ENCODE assay signal across 1 cellular context in the genomic region with DNA sequence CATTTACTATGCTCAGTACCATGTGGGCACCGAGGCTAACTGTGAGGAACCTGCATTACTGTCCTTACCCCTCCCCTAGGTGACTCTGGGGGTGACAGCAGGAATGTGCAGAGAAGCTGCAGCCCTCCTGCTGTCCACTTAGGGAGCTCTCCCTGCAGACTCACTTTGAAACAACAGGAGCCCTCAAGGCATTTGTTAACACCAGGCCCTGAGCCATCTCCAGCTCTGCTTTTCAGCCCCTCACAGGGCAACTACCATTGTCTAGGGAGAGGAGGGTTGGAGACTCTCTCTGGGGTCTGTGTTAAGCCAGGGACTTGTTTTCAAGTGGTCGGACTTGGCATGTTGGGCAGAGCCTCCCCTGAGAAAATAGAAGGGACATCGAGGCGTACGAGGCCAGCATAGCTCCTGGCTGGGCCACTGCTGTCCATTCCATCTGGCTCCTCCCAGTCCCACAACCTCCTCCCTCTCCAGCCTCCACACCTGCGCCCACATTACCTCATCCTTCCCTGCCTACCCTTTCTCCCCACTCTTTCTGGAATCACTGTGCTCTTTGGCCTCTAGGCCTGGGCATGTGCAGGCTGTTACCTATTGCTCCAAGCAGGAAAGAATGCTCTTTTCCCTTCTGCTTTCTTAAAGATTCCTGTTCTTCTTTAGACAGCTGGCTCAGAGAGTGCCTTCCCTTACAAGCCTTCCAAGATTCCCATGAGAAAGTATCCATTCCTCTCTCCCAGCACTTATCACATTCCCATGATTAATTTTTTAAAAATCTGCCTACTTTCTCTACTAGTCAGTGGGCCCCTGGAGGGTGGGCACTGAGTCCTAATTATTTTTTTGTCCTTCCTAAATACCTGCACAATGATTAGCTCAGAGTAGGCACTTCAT.
TF ChIP-seq lines count a peak whose summit lies in the region.

No MANE protein-coding gene starts in this region.

TF ChIP-seq in liver, 16 proteins besides CTCF, POLR2A, EP300 and RAD21:
- TF ChIP-seq, protein P1, sequence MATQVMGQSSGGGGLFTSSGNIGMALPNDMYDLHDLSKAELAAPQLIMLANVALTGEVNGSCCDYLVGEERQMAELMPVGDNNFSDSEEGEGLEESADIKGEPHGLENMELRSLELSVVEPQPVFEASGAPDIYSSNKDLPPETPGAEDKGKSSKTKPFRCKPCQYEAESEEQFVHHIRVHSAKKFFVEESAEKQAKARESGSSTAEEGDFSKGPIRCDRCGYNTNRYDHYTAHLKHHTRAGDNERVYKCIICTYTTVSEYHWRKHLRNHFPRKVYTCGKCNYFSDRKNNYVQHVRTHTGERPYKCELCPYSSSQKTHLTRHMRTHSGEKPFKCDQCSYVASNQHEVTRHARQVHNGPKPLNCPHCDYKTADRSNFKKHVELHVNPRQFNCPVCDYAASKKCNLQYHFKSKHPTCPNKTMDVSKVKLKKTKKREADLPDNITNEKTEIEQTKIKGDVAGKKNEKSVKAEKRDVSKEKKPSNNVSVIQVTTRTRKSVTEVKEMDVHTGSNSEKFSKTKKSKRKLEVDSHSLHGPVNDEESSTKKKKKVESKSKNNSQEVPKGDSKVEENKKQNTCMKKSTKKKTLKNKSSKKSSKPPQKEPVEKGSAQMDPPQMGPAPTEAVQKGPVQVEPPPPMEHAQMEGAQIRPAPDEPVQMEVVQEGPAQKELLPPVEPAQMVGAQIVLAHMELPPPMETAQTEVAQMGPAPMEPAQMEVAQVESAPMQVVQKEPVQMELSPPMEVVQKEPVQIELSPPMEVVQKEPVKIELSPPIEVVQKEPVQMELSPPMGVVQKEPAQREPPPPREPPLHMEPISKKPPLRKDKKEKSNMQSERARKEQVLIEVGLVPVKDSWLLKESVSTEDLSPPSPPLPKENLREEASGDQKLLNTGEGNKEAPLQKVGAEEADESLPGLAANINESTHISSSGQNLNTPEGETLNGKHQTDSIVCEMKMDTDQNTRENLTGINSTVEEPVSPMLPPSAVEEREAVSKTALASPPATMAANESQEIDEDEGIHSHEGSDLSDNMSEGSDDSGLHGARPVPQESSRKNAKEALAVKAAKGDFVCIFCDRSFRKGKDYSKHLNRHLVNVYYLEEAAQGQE (IDR thresholded peaks at IDR 0.05) = peak; percentile 24
- no peak for TF ChIP-seq RXRA (IDR thresholded peaks at IDR 0.05)
- TF ChIP-seq SP1 (IDR thresholded peaks at IDR 0.05) = no peak
- TF ChIP-seq TAF1 (conservative IDR thresholded peaks at IDR 0.05) = no peak
